In genomic region chrX:78595901-78596502, GRCh38 we compare ENCODE assay signal across 12 cellular contexts.
DNase-seq lines count a peak whose midpoint lies in the region; ATAC-seq, FAIRE-seq and TF ChIP-seq lines count a peak whose summit lies in the region.
"Had no signal": no experiment of that assay in that cellular context is flagged by ENCODE, and none has a peak within 500 bp of the region (broad histone marks: within the 10 kb centered on the region; RNA-seq: fewer than 3 reads in every experiment).

No MANE protein-coding gene starts in this region.

- CTCF ChIA-PET in activated CD4-positive, alpha-beta T cell treated with anti-CD3 and anti-CD28 coated beads for 36 hours (lab: Charles Lee) = interaction anchor here (0.9 kb wide), 2 partner anchors 54 to 486 kb away, joined by 3 read pairs; no protein-coding TSS in a partner anchor
- CTCF ChIA-PET in H1 (lab: Charles Lee; ENCODE audit: partially characterized antibody) = interaction anchor here (0.9 to 3.1 kb wide), 8 partner anchors 9 to 737 kb away, joined by 3 to 13 read pairs (median 3); no protein-coding TSS in a partner anchor

- H2BK120ac ChIP-seq in H1 (replicated peaks; ENCODE audit: low read depth, low read length) = no peak overlapping the region

- peak; percentile 74 for FAIRE-seq in H1 (lab: Jason Lieb, UNC)

- no peak overlapping the region for H3K27ac Mint-ChIP-seq in activated CD4-positive, alpha-beta T cell treated with anti-CD3 and anti-CD28 coated beads for 36 hours

- no peaks in the 10 kb centered on the region for H3K79me1 ChIP-seq in H1 (ENCODE audit: low read depth, low read length)

- H3K4ac ChIP-seq in H1 (replicated peaks; ENCODE audit: insufficient read length, low read depth, low read length) = no peak overlapping the region

- H3K23ac ChIP-seq in H1 (ENCODE audit: insufficient read length) = no peak overlapping the region

- H3K56ac ChIP-seq in H1 (replicated peaks; ENCODE audit: insufficient read length, low read depth, low read length) = no peak overlapping the region

- H3K9ac ChIP-seq in H1 (replicated peaks in 1 of 4; ENCODE audit: extremely low read depth in 1 of 4, low read depth in 3 of 4, low read length in 3 of 4) = no peak overlapping the region

- no peak overlapping the region for H3K14ac ChIP-seq in H1 (ENCODE audit: insufficient read length)

- H2AFZ ChIP-seq in H1 (ENCODE audit: low read length) = no peak overlapping the region

- H3K4me3 ChIP-seq in NB4 (ENCODE audit: low read depth, low read length) (no peak overlapping the region), H1 (ENCODE audit: extremely low read depth in 1 of 4, insufficient read depth in 2 of 4, low read depth in 3 of 4, low read length in 4 of 4) (no peak overlapping the region)
- H3K4me3 ChIP-seq: vagina had no signal

- H3K9me3 Mint-ChIP-seq in activated CD4-positive, alpha-beta T cell treated with anti-CD3 and anti-CD28 coated beads for 36 hours (ENCODE audit: low read depth) = peaks cover 13% of the 10 kb centered on the region

- TF ChIP-seq CTCF in NB4 (IDR thresholded peaks at IDR 0.05; ENCODE audit: low read depth, low read length) (peak; percentile 27), H1 (IDR thresholded peaks at IDR 0.05; ENCODE audit: control extremely low read depth in 1 of 3, insufficient read depth in 1 of 3, low read depth in 1 of 3, low read length in 3 of 3) (peak in 2 of 3 experiments; percentile 34 to 46; a peak in 3 of 4 replicates)

- TF ChIP-seq RAD21 in H1 (IDR thresholded peaks at IDR 0.05 in 1 of 2, conservative IDR thresholded peaks at IDR 0.05 in 1 of 2; ENCODE audit: low read depth in 2 of 2, low read length in 2 of 2) = peak; percentile 64 to 78

- no peaks in the 10 kb centered on the region for H3K4me1 Mint-ChIP-seq in activated CD4-positive, alpha-beta T cell treated with anti-CD3 and anti-CD28 coated beads for 36 hours

- no peaks in the 10 kb centered on the region for H4K20me1 ChIP-seq in H1 (replicated peaks in 1 of 2; ENCODE audit: control insufficient read depth in 1 of 2, insufficient read depth in 2 of 2, low read length in 2 of 2)

- no peak overlapping the region for H2AK5ac ChIP-seq in H1 (ENCODE audit: low read depth, low read length)

- H3K36me3 ChIP-seq in H1 (ENCODE audit: control insufficient read depth in 2 of 4, insufficient read depth in 4 of 4, low read length in 3 of 4) = no peaks in the 10 kb centered on the region
- H3K36me3 ChIP-seq: vagina had no signal

- TF ChIP-seq POLR2A in NB4 (IDR thresholded peaks at IDR 0.05; ENCODE audit: extremely low read depth, insufficient read length) = no peak
- TF ChIP-seq POLR2A in H1 (IDR thresholded peaks at IDR 0.05; ENCODE audit: control extremely low read depth in 1 of 2, low read depth in 2 of 2, low read length in 2 of 2) = no peak

- H4K8ac ChIP-seq in H1 (ENCODE audit: extremely low read depth, insufficient read depth, low read length) = no peak overlapping the region

- no peak overlapping the region for H2BK15ac ChIP-seq in H1 (ENCODE audit: low read length)

- DNase-seq in activated CD4-positive, alpha-beta T cell treated with anti-CD3 and anti-CD28 coated beads for 36 hours = peak; percentile 10
- DNase-seq in activated CD4-positive, alpha-beta T cell treated with anti-CD3 and anti-CD28 coated beads, Interleukin-2, amount 50 U/mL, for 4 hours = no peak
- peak; percentile 54 for DNase-seq in NB4 (ENCODE audit: low read depth)
- peak; percentile 0 to 47 for DNase-seq in H1 (ENCODE audit: low read depth in 1 of 2, low spot score in 2 of 2)
- DNase-seq in sciatic nerve (ENCODE audit: low spot score) = no peak
- no peak for DNase-seq in NCI-H774 (lab: John Stamatoyannopoulos, UW)
- DNase-seq in iPS-NIHi11 (ENCODE audit: low spot score) = no peak
- DNase-seq: cerebellar nuclear complex, NCI-H1417 had no signal

- H3K23me2 ChIP-seq in H1 (ENCODE audit: low read depth, low read length) = no peaks in the 10 kb centered on the region

- H2BK5ac ChIP-seq in H1 (ENCODE audit: low read depth, low read length) = no peak overlapping the region

- H3K4me1 ChIP-seq in H1 (replicated peaks in 1 of 4; ENCODE audit: control insufficient read depth in 3 of 4, insufficient read depth in 4 of 4, low read length in 3 of 4) = no peaks in the 10 kb centered on the region
- H3K4me1 ChIP-seq: vagina had no signal

- H2BK12ac ChIP-seq in H1 (ENCODE audit: low read depth, low read length) = no peak overlapping the region

- no peaks in the 10 kb centered on the region for H3K27me3 Mint-ChIP-seq in activated CD4-positive, alpha-beta T cell treated with anti-CD3 and anti-CD28 coated beads for 36 hours

- no peak for TF ChIP-seq EP300 in H1 (IDR thresholded peaks at IDR 0.05; ENCODE audit: borderline replicate concordance in 1 of 2, low read depth in 2 of 2, low read length in 2 of 2)

- intact Hi-C loops in activated CD4-positive, alpha-beta T cell treated with anti-CD3 and anti-CD28 coated beads for 36 hours (cut with DNase I, micrococcal nuclease) = loop anchor here in 1 of 2 experiments (10.0 kb wide), 1 partner anchor 489 kb away; no protein-coding TSS in a partner anchor
- intact Hi-C loops in sciatic nerve (cut with DNase I) = no loop called here

- H4K91ac ChIP-seq in H1 (replicated peaks; ENCODE audit: insufficient read length, low read length) = no peak overlapping the region

- no peak overlapping the region for H3K18ac ChIP-seq in H1 (ENCODE audit: extremely low read depth, low read length)

- ATAC-seq in activated CD4-positive, alpha-beta T cell treated with anti-CD3 and anti-CD28 coated beads for 36 hours = no peak
- peak; percentile 49 for ATAC-seq in sciatic nerve
- no peak for ATAC-seq in HG02981 (IDR thresholded peaks at IDR 0.05; ENCODE audit: unreplicated experiment)
- ATAC-seq: Right ventricle myocardium inferior had no signal

- H3K9me3 ChIP-seq in H1 (ENCODE audit: insufficient read depth in 2 of 2, low read depth in 1 of 2, low read length in 1 of 2) = no peaks in the 10 kb centered on the region
- H3K9me3 ChIP-seq: vagina had no signal

- POLR2A ChIA-PET in activated CD4-positive, alpha-beta T cell treated with anti-CD3 and anti-CD28 coated beads for 36 hours (lab: Charles Lee) = no interaction called here
- POLR2A ChIA-PET in H1 (lab: Charles Lee; ENCODE audit: partially characterized antibody) = no interaction called here

- no peaks in the 10 kb centered on the region for H3K36me3 Mint-ChIP-seq in activated CD4-positive, alpha-beta T cell treated with anti-CD3 and anti-CD28 coated beads for 36 hours (ENCODE audit: low read depth)

- no peaks in the 10 kb centered on the region for H3K79me2 ChIP-seq in H1 (ENCODE audit: control insufficient read depth in 1 of 2, insufficient read depth in 2 of 2, low read length in 2 of 2)

- no peak overlapping the region for H4K5ac ChIP-seq in H1 (ENCODE audit: insufficient read length, low read depth, low read length)

- H3K4me3 Mint-ChIP-seq in activated CD4-positive, alpha-beta T cell treated with anti-CD3 and anti-CD28 coated beads for 36 hours = no peak overlapping the region

- WGBS in H1 (ENCODE audit: extremely low coverage in 1 of 2, insufficient coverage in 1 of 2, insufficient read length in 1 of 2, insufficient replicate concordance in 2 of 2, low coverage in 1 of 2, low lambda C conversion rate in 2 of 2, missing lambda C conversion rate in 1 of 2), 2 experiments = 66% methylated on average over 3 of the region's 3 CpGs; no CpG with 5 or more reads in 1 of the 2 experiments

- no peak overlapping the region for H3K4me2 ChIP-seq in H1 (ENCODE audit: insufficient read depth in 1 of 2, low read depth in 2 of 2, low read length in 2 of 2)

- no peak overlapping the region for H2BK20ac ChIP-seq in H1 (ENCODE audit: low read length)

- no peaks in the 10 kb centered on the region for H3K27me3 ChIP-seq in H1 (replicated peaks in 1 of 4; ENCODE audit: control insufficient read depth in 3 of 4, extremely low read depth in 1 of 4, insufficient read depth in 3 of 4, low read length in 3 of 4)
- H3K27me3 ChIP-seq: vagina had no signal

- H3K27ac ChIP-seq in H1 (ENCODE audit: low read depth, low read length) = no peak overlapping the region
- H3K27ac ChIP-seq: vagina had no signal

TF ChIP-seq in H1, 55 proteins besides CTCF, POLR2A, EP300 and RAD21:
- TF ChIP-seq SIRT6 (IDR thresholded peaks at IDR 0.05; ENCODE audit: low read length) (no peak), KDM1A (IDR thresholded peaks at IDR 0.05; ENCODE audit: borderline replicate concordance, low read length) (no peak), FOSL1 (IDR thresholded peaks at IDR 0.05; ENCODE audit: insufficient read depth, low read depth, low read length) (no peak), BRCA1 (IDR thresholded peaks at IDR 0.05; ENCODE audit: low read depth, low read length) (no peak), SAP30 (IDR thresholded peaks at IDR 0.05; ENCODE audit: insufficient read depth, insufficient replicate concordance, low read length) (no peak), JUN (IDR thresholded peaks at IDR 0.05; ENCODE audit: low read depth, low read length) (no peak), EZH2 (IDR thresholded peaks at IDR 0.05; ENCODE audit: low read depth, low read length, severe bottlenecking) (no peak), PHF8 (conservative IDR thresholded peaks at IDR 0.05; ENCODE audit: low read depth, low read length) (no peak)

Comparison
In these comparisons a context has a peak if more than half of its experiments do, and no peak if none do; other contexts are left out.
1. DNase-seq: peak in activated CD4-positive, alpha-beta T cell treated with anti-CD3 and anti-CD28 coated beads for 36 hours (single experiment), NB4 (single experiment) and H1 (2 of 2); none in activated CD4-positive, alpha-beta T cell treated with anti-CD3 and anti-CD28 coated beads, Interleukin-2, amount 50 U/mL, for 4 hours (0 of 2), sciatic nerve (single experiment), NCI-H774 (single experiment) and iPS-NIHi11 (single experiment).